Comparison of ENCODE assay signal across 1 cellular context in the genomic region with DNA sequence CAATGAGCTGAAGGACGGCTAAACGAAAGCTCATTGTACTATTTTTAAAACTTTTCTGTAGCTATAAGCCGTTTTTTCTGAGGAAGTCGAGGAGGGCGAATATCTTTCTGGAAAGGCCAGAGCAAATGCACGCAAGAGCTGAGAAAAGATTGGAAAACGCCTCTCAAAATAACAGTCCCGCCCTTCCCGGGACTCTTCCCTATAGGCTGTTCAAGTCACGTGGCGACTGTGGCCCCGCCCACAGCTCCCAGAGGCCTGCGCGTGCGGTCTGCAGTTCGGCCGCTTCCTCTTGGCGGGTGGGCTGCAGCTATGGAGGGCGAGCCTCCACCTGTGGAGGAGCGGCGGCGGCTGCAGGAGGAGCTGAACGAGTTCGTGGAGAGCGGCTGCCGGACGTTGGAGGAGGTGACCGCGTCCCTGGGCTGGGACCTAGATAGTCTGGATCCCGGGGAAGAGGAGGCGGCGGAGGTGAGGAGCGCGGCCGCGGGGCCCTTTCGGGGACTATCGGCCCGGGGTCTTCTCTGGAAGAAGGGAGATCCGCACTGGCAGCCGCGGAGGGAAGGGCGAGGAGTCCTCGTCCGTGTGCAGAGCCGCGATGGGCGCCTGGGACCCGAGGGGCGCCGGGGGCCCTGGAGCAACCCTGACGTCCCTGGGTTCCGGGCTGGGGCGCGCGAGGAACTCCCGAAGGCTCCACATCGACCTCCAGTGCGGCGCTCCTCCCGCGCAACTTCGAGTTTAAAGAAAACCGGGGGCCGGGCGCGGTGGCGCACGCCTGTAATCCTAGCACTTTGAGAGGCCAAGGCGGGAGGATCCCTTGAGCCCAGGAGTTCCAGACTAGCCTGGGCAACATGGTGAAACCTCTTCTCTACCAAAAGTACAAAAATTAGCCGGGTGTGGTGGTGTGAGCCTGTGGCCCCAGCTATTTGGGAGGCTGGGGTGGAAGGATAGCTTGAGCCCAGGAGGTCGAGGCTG.
TF ChIP-seq lines count a peak whose summit lies in the region.

A gene with protein sequence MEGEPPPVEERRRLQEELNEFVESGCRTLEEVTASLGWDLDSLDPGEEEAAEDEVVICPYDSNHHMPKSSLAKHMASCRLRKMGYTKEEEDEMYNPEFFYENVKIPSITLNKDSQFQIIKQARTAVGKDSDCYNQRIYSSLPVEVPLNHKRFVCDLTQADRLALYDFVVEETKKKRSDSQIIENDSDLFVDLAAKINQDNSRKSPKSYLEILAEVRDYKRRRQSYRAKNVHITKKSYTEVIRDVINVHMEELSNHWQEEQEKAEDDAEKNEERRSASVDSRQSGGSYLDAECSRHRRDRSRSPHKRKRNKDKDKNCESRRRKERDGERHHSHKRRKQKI (plus strand): TSS at position 250 of the 969 bp plus-strand sequence. CDS start 60 bp downstream, at position 310.

TF ChIP-seq in HepG2, 621 proteins besides CTCF, POLR2A, EP300 and RAD21 (continued from another document and continues in another):
- TF ChIP-seq, protein P1, sequence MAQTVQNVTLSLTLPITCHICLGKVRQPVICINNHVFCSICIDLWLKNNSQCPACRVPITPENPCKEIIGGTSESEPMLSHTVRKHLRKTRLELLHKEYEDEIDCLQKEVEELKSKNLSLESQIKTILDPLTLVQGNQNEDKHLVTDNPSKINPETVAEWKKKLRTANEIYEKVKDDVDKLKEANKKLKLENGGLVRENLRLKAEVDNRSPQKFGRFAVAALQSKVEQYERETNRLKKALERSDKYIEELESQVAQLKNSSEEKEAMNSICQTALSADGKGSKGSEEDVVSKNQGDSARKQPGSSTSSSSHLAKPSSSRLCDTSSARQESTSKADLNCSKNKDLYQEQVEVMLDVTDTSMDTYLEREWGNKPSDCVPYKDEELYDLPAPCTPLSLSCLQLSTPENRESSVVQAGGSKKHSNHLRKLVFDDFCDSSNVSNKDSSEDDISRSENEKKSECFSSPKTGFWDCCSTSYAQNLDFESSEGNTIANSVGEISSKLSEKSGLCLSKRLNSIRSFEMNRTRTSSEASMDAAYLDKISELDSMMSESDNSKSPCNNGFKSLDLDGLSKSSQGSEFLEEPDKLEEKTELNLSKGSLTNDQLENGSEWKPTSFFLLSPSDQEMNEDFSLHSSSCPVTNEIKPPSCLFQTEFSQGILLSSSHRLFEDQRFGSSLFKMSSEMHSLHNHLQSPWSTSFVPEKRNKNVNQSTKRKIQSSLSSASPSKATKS (CRISPR knock-in tag; IDR thresholded peaks at IDR 0.05), result peak; percentile 86; the same call in 1 of the 2 replicates
- TF ChIP-seq, protein P2, sequence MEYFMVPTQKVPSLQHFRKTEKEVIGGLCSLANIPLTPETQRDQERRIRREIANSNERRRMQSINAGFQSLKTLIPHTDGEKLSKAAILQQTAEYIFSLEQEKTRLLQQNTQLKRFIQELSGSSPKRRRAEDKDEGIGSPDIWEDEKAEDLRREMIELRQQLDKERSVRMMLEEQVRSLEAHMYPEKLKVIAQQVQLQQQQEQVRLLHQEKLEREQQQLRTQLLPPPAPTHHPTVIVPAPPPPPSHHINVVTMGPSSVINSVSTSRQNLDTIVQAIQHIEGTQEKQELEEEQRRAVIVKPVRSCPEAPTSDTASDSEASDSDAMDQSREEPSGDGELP (IDR thresholded peaks at IDR 0.05; ENCODE audit: borderline replicate concordance, low read depth), result peak; percentile 48; the same call in 1 of the 2 replicates
- TF ChIP-seq, protein P3, sequence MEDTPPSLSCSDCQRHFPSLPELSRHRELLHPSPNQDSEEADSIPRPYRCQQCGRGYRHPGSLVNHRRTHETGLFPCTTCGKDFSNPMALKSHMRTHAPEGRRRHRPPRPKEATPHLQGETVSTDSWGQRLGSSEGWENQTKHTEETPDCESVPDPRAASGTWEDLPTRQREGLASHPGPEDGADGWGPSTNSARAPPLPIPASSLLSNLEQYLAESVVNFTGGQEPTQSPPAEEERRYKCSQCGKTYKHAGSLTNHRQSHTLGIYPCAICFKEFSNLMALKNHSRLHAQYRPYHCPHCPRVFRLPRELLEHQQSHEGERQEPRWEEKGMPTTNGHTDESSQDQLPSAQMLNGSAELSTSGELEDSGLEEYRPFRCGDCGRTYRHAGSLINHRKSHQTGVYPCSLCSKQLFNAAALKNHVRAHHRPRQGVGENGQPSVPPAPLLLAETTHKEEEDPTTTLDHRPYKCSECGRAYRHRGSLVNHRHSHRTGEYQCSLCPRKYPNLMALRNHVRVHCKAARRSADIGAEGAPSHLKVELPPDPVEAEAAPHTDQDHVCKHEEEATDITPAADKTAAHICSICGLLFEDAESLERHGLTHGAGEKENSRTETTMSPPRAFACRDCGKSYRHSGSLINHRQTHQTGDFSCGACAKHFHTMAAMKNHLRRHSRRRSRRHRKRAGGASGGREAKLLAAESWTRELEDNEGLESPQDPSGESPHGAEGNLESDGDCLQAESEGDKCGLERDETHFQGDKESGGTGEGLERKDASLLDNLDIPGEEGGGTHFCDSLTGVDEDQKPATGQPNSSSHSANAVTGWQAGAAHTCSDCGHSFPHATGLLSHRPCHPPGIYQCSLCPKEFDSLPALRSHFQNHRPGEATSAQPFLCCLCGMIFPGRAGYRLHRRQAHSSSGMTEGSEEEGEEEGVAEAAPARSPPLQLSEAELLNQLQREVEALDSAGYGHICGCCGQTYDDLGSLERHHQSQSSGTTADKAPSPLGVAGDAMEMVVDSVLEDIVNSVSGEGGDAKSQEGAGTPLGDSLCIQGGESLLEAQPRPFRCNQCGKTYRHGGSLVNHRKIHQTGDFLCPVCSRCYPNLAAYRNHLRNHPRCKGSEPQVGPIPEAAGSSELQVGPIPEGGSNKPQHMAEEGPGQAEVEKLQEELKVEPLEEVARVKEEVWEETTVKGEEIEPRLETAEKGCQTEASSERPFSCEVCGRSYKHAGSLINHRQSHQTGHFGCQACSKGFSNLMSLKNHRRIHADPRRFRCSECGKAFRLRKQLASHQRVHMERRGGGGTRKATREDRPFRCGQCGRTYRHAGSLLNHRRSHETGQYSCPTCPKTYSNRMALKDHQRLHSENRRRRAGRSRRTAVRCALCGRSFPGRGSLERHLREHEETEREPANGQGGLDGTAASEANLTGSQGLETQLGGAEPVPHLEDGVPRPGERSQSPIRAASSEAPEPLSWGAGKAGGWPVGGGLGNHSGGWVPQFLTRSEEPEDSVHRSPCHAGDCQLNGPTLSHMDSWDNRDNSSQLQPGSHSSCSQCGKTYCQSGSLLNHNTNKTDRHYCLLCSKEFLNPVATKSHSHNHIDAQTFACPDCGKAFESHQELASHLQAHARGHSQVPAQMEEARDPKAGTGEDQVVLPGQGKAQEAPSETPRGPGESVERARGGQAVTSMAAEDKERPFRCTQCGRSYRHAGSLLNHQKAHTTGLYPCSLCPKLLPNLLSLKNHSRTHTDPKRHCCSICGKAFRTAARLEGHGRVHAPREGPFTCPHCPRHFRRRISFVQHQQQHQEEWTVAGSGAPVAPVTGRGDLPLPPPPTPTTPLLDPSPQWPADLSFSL (CRISPR knock-in tag; IDR thresholded peaks at IDR 0.05), result no peak
- TF ChIP-seq ZNF468 (CRISPR knock-in tag; IDR thresholded peaks at IDR 0.05) (peak; percentile 28; the same call in 1 of the 2 replicates), ONECUT2 (CRISPR knock-in tag; IDR thresholded peaks at IDR 0.05) (no peak; the same call in 1 of the 2 replicates), ZC3H13 (CRISPR knock-in tag; IDR thresholded peaks at IDR 0.05) (peak; percentile 76; the same call in 1 of the 2 replicates), BHLHE40 (IDR thresholded peaks at IDR 0.05; ENCODE audit: low read length) (peak; percentile 68), POLR2AphosphoS5 (IDR thresholded peaks at IDR 0.05; ENCODE audit: low read depth, low read length) (peak; percentile 92), SYNCRIP (IDR thresholded peaks at IDR 0.05; ENCODE audit: insufficient read depth, low read depth, low read length) (no peak), ZSCAN21 (CRISPR knock-in tag; IDR thresholded peaks at IDR 0.05; ENCODE audit: borderline replicate concordance) (peak; percentile 66; the same call in 1 of the 2 replicates), KLF16 (CRISPR knock-in tag; IDR thresholded peaks at IDR 0.05) (peak in 1 of 2 experiments; percentile 92; a peak in 1 of 4 replicates), SKI (IDR thresholded peaks at IDR 0.05; ENCODE audit: partially characterized antibody) (no peak), ZNF136 (CRISPR knock-in tag; IDR thresholded peaks at IDR 0.05; ENCODE audit: low read depth) (no peak), ZFY (CRISPR knock-in tag; IDR thresholded peaks at IDR 0.05) (peak; percentile 93), PAX8 (CRISPR knock-in tag; IDR thresholded peaks at IDR 0.05; ENCODE audit: borderline replicate concordance) (peak; percentile 89), ZNF652 (CRISPR knock-in tag; IDR thresholded peaks at IDR 0.05; ENCODE audit: borderline replicate concordance, low read depth) (no peak; the same call in 1 of the 2 replicates), FOSL2 (CRISPR knock-in tag; IDR thresholded peaks at IDR 0.05) (no peak; the same call in 1 of the 2 replicates)
- TF ChIP-seq, protein P4, sequence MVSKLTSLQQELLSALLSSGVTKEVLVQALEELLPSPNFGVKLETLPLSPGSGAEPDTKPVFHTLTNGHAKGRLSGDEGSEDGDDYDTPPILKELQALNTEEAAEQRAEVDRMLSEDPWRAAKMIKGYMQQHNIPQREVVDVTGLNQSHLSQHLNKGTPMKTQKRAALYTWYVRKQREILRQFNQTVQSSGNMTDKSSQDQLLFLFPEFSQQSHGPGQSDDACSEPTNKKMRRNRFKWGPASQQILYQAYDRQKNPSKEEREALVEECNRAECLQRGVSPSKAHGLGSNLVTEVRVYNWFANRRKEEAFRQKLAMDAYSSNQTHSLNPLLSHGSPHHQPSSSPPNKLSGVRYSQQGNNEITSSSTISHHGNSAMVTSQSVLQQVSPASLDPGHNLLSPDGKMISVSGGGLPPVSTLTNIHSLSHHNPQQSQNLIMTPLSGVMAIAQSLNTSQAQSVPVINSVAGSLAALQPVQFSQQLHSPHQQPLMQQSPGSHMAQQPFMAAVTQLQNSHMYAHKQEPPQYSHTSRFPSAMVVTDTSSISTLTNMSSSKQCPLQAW (CRISPR knock-in tag; IDR thresholded peaks at IDR 0.05), result peak; percentile 85
- TF ChIP-seq, protein P5, sequence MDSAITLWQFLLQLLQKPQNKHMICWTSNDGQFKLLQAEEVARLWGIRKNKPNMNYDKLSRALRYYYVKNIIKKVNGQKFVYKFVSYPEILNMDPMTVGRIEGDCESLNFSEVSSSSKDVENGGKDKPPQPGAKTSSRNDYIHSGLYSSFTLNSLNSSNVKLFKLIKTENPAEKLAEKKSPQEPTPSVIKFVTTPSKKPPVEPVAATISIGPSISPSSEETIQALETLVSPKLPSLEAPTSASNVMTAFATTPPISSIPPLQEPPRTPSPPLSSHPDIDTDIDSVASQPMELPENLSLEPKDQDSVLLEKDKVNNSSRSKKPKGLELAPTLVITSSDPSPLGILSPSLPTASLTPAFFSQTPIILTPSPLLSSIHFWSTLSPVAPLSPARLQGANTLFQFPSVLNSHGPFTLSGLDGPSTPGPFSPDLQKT (CRISPR knock-in tag; IDR thresholded peaks at IDR 0.05; ENCODE audit: borderline replicate concordance), result no peak
- TF ChIP-seq, protein P6, sequence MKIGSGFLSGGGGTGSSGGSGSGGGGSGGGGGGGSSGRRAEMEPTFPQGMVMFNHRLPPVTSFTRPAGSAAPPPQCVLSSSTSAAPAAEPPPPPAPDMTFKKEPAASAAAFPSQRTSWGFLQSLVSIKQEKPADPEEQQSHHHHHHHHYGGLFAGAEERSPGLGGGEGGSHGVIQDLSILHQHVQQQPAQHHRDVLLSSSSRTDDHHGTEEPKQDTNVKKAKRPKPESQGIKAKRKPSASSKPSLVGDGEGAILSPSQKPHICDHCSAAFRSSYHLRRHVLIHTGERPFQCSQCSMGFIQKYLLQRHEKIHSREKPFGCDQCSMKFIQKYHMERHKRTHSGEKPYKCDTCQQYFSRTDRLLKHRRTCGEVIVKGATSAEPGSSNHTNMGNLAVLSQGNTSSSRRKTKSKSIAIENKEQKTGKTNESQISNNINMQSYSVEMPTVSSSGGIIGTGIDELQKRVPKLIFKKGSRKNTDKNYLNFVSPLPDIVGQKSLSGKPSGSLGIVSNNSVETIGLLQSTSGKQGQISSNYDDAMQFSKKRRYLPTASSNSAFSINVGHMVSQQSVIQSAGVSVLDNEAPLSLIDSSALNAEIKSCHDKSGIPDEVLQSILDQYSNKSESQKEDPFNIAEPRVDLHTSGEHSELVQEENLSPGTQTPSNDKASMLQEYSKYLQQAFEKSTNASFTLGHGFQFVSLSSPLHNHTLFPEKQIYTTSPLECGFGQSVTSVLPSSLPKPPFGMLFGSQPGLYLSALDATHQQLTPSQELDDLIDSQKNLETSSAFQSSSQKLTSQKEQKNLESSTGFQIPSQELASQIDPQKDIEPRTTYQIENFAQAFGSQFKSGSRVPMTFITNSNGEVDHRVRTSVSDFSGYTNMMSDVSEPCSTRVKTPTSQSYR (CRISPR knock-in tag; IDR thresholded peaks at IDR 0.05; ENCODE audit: borderline replicate concordance), result no peak
- TF ChIP-seq, protein P7, sequence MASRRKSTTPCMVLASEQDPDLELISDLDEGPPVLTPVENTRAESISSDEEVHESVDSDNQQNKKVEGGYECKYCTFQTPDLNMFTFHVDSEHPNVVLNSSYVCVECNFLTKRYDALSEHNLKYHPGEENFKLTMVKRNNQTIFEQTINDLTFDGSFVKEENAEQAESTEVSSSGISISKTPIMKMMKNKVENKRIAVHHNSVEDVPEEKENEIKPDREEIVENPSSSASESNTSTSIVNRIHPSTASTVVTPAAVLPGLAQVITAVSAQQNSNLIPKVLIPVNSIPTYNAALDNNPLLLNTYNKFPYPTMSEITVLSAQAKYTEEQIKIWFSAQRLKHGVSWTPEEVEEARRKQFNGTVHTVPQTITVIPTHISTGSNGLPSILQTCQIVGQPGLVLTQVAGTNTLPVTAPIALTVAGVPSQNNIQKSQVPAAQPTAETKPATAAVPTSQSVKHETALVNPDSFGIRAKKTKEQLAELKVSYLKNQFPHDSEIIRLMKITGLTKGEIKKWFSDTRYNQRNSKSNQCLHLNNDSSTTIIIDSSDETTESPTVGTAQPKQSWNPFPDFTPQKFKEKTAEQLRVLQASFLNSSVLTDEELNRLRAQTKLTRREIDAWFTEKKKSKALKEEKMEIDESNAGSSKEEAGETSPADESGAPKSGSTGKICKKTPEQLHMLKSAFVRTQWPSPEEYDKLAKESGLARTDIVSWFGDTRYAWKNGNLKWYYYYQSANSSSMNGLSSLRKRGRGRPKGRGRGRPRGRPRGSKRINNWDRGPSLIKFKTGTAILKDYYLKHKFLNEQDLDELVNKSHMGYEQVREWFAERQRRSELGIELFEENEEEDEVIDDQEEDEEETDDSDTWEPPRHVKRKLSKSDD (CRISPR knock-in tag; IDR thresholded peaks at IDR 0.05; ENCODE audit: low read depth), result no peak
- TF ChIP-seq, protein P8, sequence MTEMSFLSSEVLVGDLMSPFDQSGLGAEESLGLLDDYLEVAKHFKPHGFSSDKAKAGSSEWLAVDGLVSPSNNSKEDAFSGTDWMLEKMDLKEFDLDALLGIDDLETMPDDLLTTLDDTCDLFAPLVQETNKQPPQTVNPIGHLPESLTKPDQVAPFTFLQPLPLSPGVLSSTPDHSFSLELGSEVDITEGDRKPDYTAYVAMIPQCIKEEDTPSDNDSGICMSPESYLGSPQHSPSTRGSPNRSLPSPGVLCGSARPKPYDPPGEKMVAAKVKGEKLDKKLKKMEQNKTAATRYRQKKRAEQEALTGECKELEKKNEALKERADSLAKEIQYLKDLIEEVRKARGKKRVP (CRISPR knock-in tag; IDR thresholded peaks at IDR 0.05), result no peak; a peak in 1 of 4 replicates
- TF ChIP-seq, protein P9, sequence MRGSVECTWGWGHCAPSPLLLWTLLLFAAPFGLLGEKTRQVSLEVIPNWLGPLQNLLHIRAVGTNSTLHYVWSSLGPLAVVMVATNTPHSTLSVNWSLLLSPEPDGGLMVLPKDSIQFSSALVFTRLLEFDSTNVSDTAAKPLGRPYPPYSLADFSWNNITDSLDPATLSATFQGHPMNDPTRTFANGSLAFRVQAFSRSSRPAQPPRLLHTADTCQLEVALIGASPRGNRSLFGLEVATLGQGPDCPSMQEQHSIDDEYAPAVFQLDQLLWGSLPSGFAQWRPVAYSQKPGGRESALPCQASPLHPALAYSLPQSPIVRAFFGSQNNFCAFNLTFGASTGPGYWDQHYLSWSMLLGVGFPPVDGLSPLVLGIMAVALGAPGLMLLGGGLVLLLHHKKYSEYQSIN (CRISPR knock-in tag; IDR thresholded peaks at IDR 0.05; ENCODE audit: borderline replicate concordance), result no peak
